16 cellular contexts compared by ENCODE assay signal in genomic region chr1:167928457-167928852, GRCh38. TPM values are rescaled to one million over a fixed set of nuclear protein-coding genes. Genes with fewer than 3 reads are reported as not detected.
DNase-seq lines count a peak whose midpoint lies in the region; ATAC-seq and TF ChIP-seq lines count a peak whose summit lies in the region.
"Had no signal": no experiment of that assay in that cellular context is flagged by ENCODE, and none has a peak within 500 bp of the region (broad histone marks: within the 10 kb centered on the region; RNA-seq: fewer than 3 reads in every experiment).

No MANE protein-coding gene starts in this region.

- H4K20me1 ChIP-seq in Karpas-422 (ENCODE audit: insufficient read depth, low read depth, low read length): no peaks in the 10 kb centered on the region

- ATAC-seq in GM19467 (IDR thresholded peaks at IDR 0.05; ENCODE audit: unreplicated experiment): no peak

- TF ChIP-seq CTCF in colonic mucosa (IDR thresholded peaks at IDR 0.05): no peak

- H3K79me2 ChIP-seq in Karpas-422 (ENCODE audit: low read length): peaks cover 94% of the 10 kb centered on the region

- intact Hi-C loops in colonic mucosa (cut with DNase I): no loop called here
- intact Hi-C loops in head of caudate nucleus (cut with DNase I): no loop called here

- peak overlapping the region; percentile 36 for H3K4me2 ChIP-seq in Karpas-422 (ENCODE audit: low read depth, low read length, poor library complexity, severe bottlenecking)

- H3K36me3 ChIP-seq in Karpas-422 (ENCODE audit: insufficient read depth, low read length) (no peaks in the 10 kb centered on the region; the same call in 1 of the 2 replicates), colonic mucosa (no peaks in the 10 kb centered on the region), muscle layer of duodenum (ENCODE audit: control insufficient read depth in 1 of 2, insufficient read depth in 2 of 2, low read length in 2 of 2) (no peaks in the 10 kb centered on the region)
- H3K36me3 ChIP-seq: BE2C had no signal

- H3K9me2 ChIP-seq in Karpas-422 (replicated peaks; ENCODE audit: insufficient read depth, low read length): no peaks in the 10 kb centered on the region

- H3K4me1 ChIP-seq in Karpas-422 (ENCODE audit: low read length) (peaks cover 84% of the 10 kb centered on the region), colonic mucosa (no peaks in the 10 kb centered on the region), muscle layer of duodenum (ENCODE audit: control insufficient read depth in 1 of 2, insufficient read depth in 2 of 2, low read length in 2 of 2) (peaks cover 0 to 18% of the 10 kb centered on the region in 2 donors)

- H3K9ac ChIP-seq in Karpas-422 (ENCODE audit: low read length): no peak overlapping the region
- H3K9ac ChIP-seq in colonic mucosa (ENCODE audit: low read depth in 2 of 2, low read length in 2 of 2): peak overlapping the region in 1 of 2 donors; percentile 34

- H3K4me3 ChIP-seq in Karpas-422 (ENCODE audit: low read length) (no peak overlapping the region), colonic mucosa (no peak overlapping the region), muscle layer of duodenum (ENCODE audit: low read depth in 1 of 2, low read length in 2 of 2) (no peak overlapping the region)

- H3K9me3 ChIP-seq in Karpas-422 (ENCODE audit: low read length) (no peaks in the 10 kb centered on the region), colonic mucosa (no peaks in the 10 kb centered on the region), muscle layer of duodenum (ENCODE audit: control insufficient read depth in 1 of 2, low read length in 2 of 2) (no peaks in the 10 kb centered on the region)
- H3K9me3 ChIP-seq: BE2C had no signal

- no peak overlapping the region for H3K27ac ChIP-seq in Karpas-422 (ENCODE audit: low read length)
- peak overlapping the region; percentile 68 for H3K27ac ChIP-seq in colonic mucosa
- H3K27ac ChIP-seq in muscle layer of duodenum (ENCODE audit: low read length): peak overlapping the region; percentile 6

- H2AFZ ChIP-seq in Karpas-422 (ENCODE audit: low read length): no peak overlapping the region

- DNase-seq in Karpas-422: no peak
- no peak for DNase-seq in colonic mucosa
- no peak for DNase-seq in NCI-H345 (lab: John Stamatoyannopoulos, UW)
- DNase-seq in head of caudate nucleus: no peak
- DNase-seq in RKO (ENCODE audit: low spot score): no peak
- DNase-seq: BE2C, DMS 273 treated with DMSO at 0.1 percent for 48 hours, GOT3, Kasumi-1, NCI-H187, NCI-H748 treated with DMSO at 0.1 percent for 48 hours, SW 1271 had no signal

- no peaks in the 10 kb centered on the region for H3K27me3 ChIP-seq in Karpas-422 (ENCODE audit: low read length)
- H3K27me3 ChIP-seq in colonic mucosa: no peaks in the 10 kb centered on the region
- H3K27me3 ChIP-seq in muscle layer of duodenum (ENCODE audit: low read depth, low read length): no peaks in the 10 kb centered on the region
- H3K27me3 ChIP-seq: BE2C had no signal

RNA-seq across cellular contexts. Expression of gene DCAF6, which starts 8.0 kb away (rescaled TPM):
- 80.0 and 84.6 TPM in 2 replicates for total RNA-seq in Karpas-422 (2014; rRNA removed; shearing (Covaris generic); ENCODE audit: low replicate concordance)
- total RNA-seq in colonic mucosa: 10 to 100 TPM; 47.2 to 67.0 TPM

RNA-seq across cellular contexts. Expression of gene MPC2, which starts 8.4 kb away (rescaled TPM):
- total RNA-seq in Karpas-422 (2014; rRNA removed; shearing (Covaris generic); ENCODE audit: low replicate concordance): 44.7 and 68.2 TPM in 2 replicates
- total RNA-seq in colonic mucosa: 100 to 1,000 TPM; 203 to 232 TPM

RNA-seq across cellular contexts. Expression of gene ADCY10, which starts 14.5 kb away (rescaled TPM):
- total RNA-seq in Karpas-422 (2014; rRNA removed; shearing (Covaris generic); ENCODE audit: low replicate concordance): 0.14 TPM in 1 of 2 replicates, not detected in the other
- total RNA-seq in colonic mucosa: 1 to 10 TPM in 1 of 2 donors, under 1 TPM in 1; 0.64 to 1.6 TPM
- total RNA-seq: Daoy, SK-MEL-5 had no signal
